In the genomic region with DNA sequence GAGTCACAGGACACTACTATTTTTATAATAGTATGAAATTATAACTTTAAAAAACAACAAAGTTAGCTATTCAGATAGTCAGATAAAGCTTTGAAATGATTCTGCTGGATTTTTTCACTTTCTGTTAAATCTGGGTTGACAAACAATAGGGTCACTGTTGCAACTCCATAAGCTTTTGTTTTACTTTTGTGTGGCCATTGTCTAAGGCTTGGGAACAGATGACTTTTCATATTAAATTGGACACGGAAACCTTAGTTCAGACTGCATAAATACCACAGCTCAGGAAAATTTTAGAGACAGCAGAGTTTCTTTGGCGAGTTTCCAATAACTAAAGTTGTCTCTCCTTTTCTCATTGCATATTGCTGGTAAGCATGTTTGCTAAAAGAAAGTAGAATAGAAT, we compare ENCODE assay signal across 1 cellular context.
TF ChIP-seq lines count a peak whose summit lies in the region.

No MANE protein-coding gene starts in this region.

TF ChIP-seq in WTC11, 78 proteins besides CTCF, POLR2A, EP300 and RAD21 (continued from another document):
- TF ChIP-seq, protein P1, sequence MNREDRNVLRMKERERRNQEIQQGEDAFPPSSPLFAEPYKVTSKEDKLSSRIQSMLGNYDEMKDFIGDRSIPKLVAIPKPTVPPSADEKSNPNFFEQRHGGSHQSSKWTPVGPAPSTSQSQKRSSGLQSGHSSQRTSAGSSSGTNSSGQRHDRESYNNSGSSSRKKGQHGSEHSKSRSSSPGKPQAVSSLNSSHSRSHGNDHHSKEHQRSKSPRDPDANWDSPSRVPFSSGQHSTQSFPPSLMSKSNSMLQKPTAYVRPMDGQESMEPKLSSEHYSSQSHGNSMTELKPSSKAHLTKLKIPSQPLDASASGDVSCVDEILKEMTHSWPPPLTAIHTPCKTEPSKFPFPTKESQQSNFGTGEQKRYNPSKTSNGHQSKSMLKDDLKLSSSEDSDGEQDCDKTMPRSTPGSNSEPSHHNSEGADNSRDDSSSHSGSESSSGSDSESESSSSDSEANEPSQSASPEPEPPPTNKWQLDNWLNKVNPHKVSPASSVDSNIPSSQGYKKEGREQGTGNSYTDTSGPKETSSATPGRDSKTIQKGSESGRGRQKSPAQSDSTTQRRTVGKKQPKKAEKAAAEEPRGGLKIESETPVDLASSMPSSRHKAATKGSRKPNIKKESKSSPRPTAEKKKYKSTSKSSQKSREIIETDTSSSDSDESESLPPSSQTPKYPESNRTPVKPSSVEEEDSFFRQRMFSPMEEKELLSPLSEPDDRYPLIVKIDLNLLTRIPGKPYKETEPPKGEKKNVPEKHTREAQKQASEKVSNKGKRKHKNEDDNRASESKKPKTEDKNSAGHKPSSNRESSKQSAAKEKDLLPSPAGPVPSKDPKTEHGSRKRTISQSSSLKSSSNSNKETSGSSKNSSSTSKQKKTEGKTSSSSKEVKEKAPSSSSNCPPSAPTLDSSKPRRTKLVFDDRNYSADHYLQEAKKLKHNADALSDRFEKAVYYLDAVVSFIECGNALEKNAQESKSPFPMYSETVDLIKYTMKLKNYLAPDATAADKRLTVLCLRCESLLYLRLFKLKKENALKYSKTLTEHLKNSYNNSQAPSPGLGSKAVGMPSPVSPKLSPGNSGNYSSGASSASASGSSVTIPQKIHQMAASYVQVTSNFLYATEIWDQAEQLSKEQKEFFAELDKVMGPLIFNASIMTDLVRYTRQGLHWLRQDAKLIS (CRISPR knock-in tag; IDR thresholded peaks at IDR 0.05; ENCODE audit: borderline replicate concordance) = no peak
- no peak for TF ChIP-seq RELA (CRISPR knock-in tag; IDR thresholded peaks at IDR 0.05; ENCODE audit: borderline replicate concordance)
